In genomic region chr10:24208661-24209420, GRCh38 we compare ENCODE assay signal across 7 cellular contexts. TPM values are rescaled to one million over a fixed set of nuclear protein-coding genes. Genes with fewer than 3 reads are reported as not detected.
A peak's percentile ranks its signal among the peaks of the same experiment; 100 is the strongest.
DNase-seq lines count a peak whose midpoint lies in the region; ATAC-seq and TF ChIP-seq lines count a peak whose summit lies in the region.

KIAA1217 (plus strand) TSS chr10:24209138; CDS start chr10:24209194, 56 bp downstream.

- TF ChIP-seq CTCF in WTC11 (IDR thresholded peaks at IDR 0.05) (no peak), osteocyte (IDR thresholded peaks at IDR 0.05) (no peak)

- CTCF ChIA-PET in WTC11 (lab: Charles Lee): interaction anchor here (0.7 to 1.4 kb wide), 5 partner anchors 8 to 343 kb away, joined by 3 to 4 read pairs (median 3); no protein-coding TSS in a partner anchor

- H3K4me1 Mint-ChIP-seq in WTC11 (peaks cover 61% of the 10 kb centered on the region), osteocyte (ENCODE audit: unreplicated experiment) (peaks cover 23% of the 10 kb centered on the region)

- ATAC-seq in GM18867 (IDR thresholded peaks at IDR 0.05; ENCODE audit: unreplicated experiment) (peak; percentile 29), HG02970 (IDR thresholded peaks at IDR 0.05; ENCODE audit: low FRiP score, unreplicated experiment) (peak; percentile 29), WTC11 (peak; percentile 60)

- peaks cover 8% of the 10 kb centered on the region for H3K9me3 Mint-ChIP-seq in WTC11
- H3K9me3 Mint-ChIP-seq in osteocyte (ENCODE audit: unreplicated experiment): no peaks in the 10 kb centered on the region

- H3K36me3 Mint-ChIP-seq in WTC11 (peaks cover 7% of the 10 kb centered on the region), osteocyte (ENCODE audit: unreplicated experiment) (no peaks in the 10 kb centered on the region)

- H3K4me3 Mint-ChIP-seq in WTC11 (peak within 1 kb of the TSS; percentile 84), osteocyte (ENCODE audit: unreplicated experiment) (peak within 1 kb of the TSS; percentile 81)

- H3K27ac Mint-ChIP-seq in WTC11: peak within 1 kb of the TSS; percentile 61
- H3K27ac Mint-ChIP-seq in osteocyte (ENCODE audit: unreplicated experiment): peak within 1 kb of the TSS; percentile 48

- POLR2A ChIA-PET in WTC11 (lab: Charles Lee): interaction anchor here (0.5 kb wide), 1 partner anchor 31 kb away, joined by 3 read pairs; no protein-coding TSS in a partner anchor

- H3K27me3 Mint-ChIP-seq in WTC11 (ENCODE audit: low read depth) (no peaks in the 10 kb centered on the region), osteocyte (ENCODE audit: unreplicated experiment) (peaks cover 8% of the 10 kb centered on the region)

- peak; percentile 44 for DNase-seq in WTC11 (ENCODE audit: low spot score)
- DNase-seq in glomerular visceral epithelial cell (ENCODE audit: extremely low spot score): peak; percentile 59
- no peak for DNase-seq in osteocyte (ENCODE audit: extremely low spot score, unreplicated experiment)
- no peak for DNase-seq in NCI-H510A (lab: John Stamatoyannopoulos, UW)
- no peak for DNase-seq in 8988T

TF ChIP-seq in WTC11, 78 proteins besides CTCF, POLR2A, EP300 and RAD21:
- no peak for TF ChIP-seq PRRX2 (CRISPR knock-in tag; IDR thresholded peaks at IDR 0.05)
- TF ChIP-seq FOXK1 (CRISPR knock-in tag; IDR thresholded peaks at IDR 0.05): no peak
- TF ChIP-seq, protein P1, sequence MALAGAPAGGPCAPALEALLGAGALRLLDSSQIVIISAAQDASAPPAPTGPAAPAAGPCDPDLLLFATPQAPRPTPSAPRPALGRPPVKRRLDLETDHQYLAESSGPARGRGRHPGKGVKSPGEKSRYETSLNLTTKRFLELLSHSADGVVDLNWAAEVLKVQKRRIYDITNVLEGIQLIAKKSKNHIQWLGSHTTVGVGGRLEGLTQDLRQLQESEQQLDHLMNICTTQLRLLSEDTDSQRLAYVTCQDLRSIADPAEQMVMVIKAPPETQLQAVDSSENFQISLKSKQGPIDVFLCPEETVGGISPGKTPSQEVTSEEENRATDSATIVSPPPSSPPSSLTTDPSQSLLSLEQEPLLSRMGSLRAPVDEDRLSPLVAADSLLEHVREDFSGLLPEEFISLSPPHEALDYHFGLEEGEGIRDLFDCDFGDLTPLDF (CRISPR knock-in tag; IDR thresholded peaks at IDR 0.05): no peak
- TF ChIP-seq TP53 (CRISPR knock-in tag; IDR thresholded peaks at IDR 0.05): no peak
- no peak for TF ChIP-seq CDX4 (CRISPR knock-in tag; IDR thresholded peaks at IDR 0.05; ENCODE audit: borderline replicate concordance)
- TF ChIP-seq MXD4 (CRISPR knock-in tag; IDR thresholded peaks at IDR 0.05; ENCODE audit: borderline replicate concordance): no peak
- TF ChIP-seq E2F5 (CRISPR knock-in tag; IDR thresholded peaks at IDR 0.05): no peak
- no peak for TF ChIP-seq AR (CRISPR knock-in tag; IDR thresholded peaks at IDR 0.05)
- no peak for TF ChIP-seq CBFB (CRISPR knock-in tag; IDR thresholded peaks at IDR 0.05; ENCODE audit: low read depth)

RNA-seq across cellular contexts. Expression of gene KIAA1217, which starts in this region (rescaled TPM):
- 19.7 to 23.4 TPM (median 20.6 TPM) in 3 replicates for total RNA-seq in WTC11 (2021)
- 2.8 and 3.0 TPM in 2 replicates for total RNA-seq in osteocyte

Comparison
In these comparisons a context has a peak if more than half of its experiments do, and no peak if none do; other contexts are left out.
1. DNase-seq: peak in WTC11 (single experiment) and glomerular visceral epithelial cell (single experiment); none in osteocyte (single experiment), NCI-H510A (single experiment) and 8988T (single experiment).
2. Peak in every context shown above with its lines, with median percentiles within 50 percentile points of each other: ATAC-seq.